8 cellular contexts compared by ENCODE assay signal in the genomic region with DNA sequence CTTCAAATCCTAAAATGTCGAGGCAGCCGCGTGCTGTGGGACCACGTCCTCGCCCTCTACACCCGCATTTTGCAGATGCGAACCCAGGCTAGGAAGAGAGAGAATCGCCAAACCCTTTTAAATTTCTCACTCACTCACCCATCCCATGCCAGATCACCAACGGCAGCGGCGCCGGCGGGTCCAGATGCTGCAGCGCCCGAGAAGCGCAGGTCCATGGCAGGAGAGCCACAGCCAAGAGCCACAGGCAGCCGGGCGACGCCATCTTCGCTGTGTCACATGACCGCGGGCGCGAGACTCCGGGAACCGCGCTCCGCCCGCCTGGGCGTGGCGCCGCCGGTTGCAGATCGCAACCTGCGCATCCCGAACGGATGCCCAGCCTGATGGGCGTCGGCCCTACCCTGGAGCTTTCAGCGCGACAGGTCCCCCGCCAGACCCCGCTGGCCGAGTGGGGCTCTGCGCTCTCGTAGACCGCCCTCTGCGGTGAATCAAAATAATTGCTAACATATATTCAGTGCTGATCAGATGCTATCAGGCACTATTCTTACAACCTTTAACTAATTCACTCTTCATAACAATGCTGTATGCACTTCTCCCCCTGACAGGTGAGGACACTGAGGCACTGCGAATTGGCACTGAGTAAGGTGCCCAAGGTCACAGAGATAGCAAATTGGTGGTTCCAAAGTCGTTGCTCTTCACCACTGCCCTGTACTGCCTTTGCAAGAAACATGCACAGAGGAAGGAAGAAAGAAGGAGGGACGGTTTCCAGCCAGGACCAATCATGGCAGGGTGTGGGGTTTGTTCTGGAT. TPM values are rescaled to one million over a fixed set of nuclear protein-coding genes. Genes with fewer than 3 reads are reported as not detected.
DNase-seq lines count a peak whose midpoint lies in the region; ATAC-seq, FAIRE-seq and TF ChIP-seq lines count a peak whose summit lies in the region.

Gene PPT1, minus strand, starts transcription at position 276 of the 806 bp plus-strand sequence. Its CDS starts 14 bp downstream, at position 262.

- H3K4me2 ChIP-seq in keratinocyte (ENCODE audit: control insufficient read depth, extremely low read depth, insufficient read depth, low read depth, low read length): peak within 1 kb of the TSS; percentile 83

- peak; percentile 26 for FAIRE-seq in keratinocyte (lab: Jason Lieb, UNC)

- peak within 1 kb of the TSS; percentile 60 to 94 (median 93) for H3K4me3 ChIP-seq in keratinocyte (ENCODE audit: control insufficient read depth in 2 of 3, extremely low read depth in 1 of 3, insufficient read depth in 2 of 3, low read depth in 1 of 3, low read length in 3 of 3)

- DNase-seq in NCI-H2196 treated with DMSO at 0.1 percent for 48 hours (lab: John Stamatoyannopoulos, UW; ENCODE audit: unreplicated experiment): peak; percentile 67
- DNase-seq in central memory CD4-positive, alpha-beta T cell: peak; percentile 81
- no peak for DNase-seq in keratinocyte (ENCODE audit: low read depth, low spot score)
- DNase-seq in stimulated activated CD4-positive, alpha-beta T cell treated with anti-CD3 and anti-CD28 coated beads, Interleukin-12 subunit alpha, Interleukin-12 subunit beta, amount 100 ng/mL, for 48 hours (ENCODE audit: low read depth in 2 of 3, low spot score in 1 of 3): peak; percentile 50 to 76 (median 50)

- no peaks in the 10 kb centered on the region for H3K9me1 ChIP-seq in keratinocyte (ENCODE audit: control insufficient read depth, extremely low read depth, insufficient read depth, low read length)

- peak within 1 kb of the TSS; percentile 69 for H3K27ac ChIP-seq in keratinocyte (ENCODE audit: control insufficient read depth, insufficient read depth, low read length)

- H3K9ac ChIP-seq in keratinocyte (ENCODE audit: control insufficient read depth, extremely low read depth, insufficient read depth, low read length): peak within 1 kb of the TSS; percentile 81

- no peaks in the 10 kb centered on the region for H3K9me3 ChIP-seq in keratinocyte (ENCODE audit: control insufficient read depth, low read depth, low read length)

- H3K27me3 ChIP-seq in keratinocyte (ENCODE audit: control insufficient read depth, extremely low read depth, insufficient read depth, low read length): no peaks in the 10 kb centered on the region

- peaks cover 18% of the 10 kb centered on the region for H3K79me2 ChIP-seq in keratinocyte (ENCODE audit: control insufficient read depth, insufficient read depth, low read length)

- H3K4me1 ChIP-seq in keratinocyte (ENCODE audit: control insufficient read depth, extremely low read depth, insufficient read depth, low read length): peaks cover 12% of the 10 kb centered on the region

- peak within 1 kb of the TSS; percentile 99 for H2AFZ ChIP-seq in keratinocyte (ENCODE audit: control insufficient read depth, low read length)

- dilution Hi-C loops in keratinocyte (cut with MboI; ENCODE audit: extremely low pct_ligation_motif_present, low sequenced_read_pairs): no loop called here

- H4K20me1 ChIP-seq in keratinocyte (ENCODE audit: control insufficient read depth, extremely low read depth, insufficient read depth, low read length): no peaks in the 10 kb centered on the region

- peak in 1 of 3 experiments; percentile 2 for TF ChIP-seq CTCF in keratinocyte (optimal IDR thresholded peaks at IDR 0.05 in 1 of 3, IDR thresholded peaks at IDR 0.05 in 1 of 3, conservative IDR thresholded peaks at IDR 0.05 in 1 of 3; ENCODE audit: extremely low read depth in 1 of 3, insufficient read depth in 2 of 3, low read length in 3 of 3)

- peak; percentile 80 for TF ChIP-seq POLR2A in GM15510 (IDR thresholded peaks at IDR 0.05; ENCODE audit: borderline replicate concordance, extremely low read depth, insufficient read length)

- peak; percentile 81 for ATAC-seq in HG03045 (IDR thresholded peaks at IDR 0.05; ENCODE audit: unreplicated experiment)
- ATAC-seq in activated CD4-positive, CD25-positive, alpha-beta regulatory T cell treated with anti-CD3 and anti-CD28 coated beads, Interleukin-2, amount 50 U/mL, for 24 hours: peak; percentile 94
- ATAC-seq in GM18868 (IDR thresholded peaks at IDR 0.05; ENCODE audit: unreplicated experiment): no peak

- no peaks in the 10 kb centered on the region for H3K36me3 ChIP-seq in keratinocyte (ENCODE audit: control insufficient read depth in 2 of 2, extremely low read depth in 1 of 2, insufficient read depth in 2 of 2, low read length in 2 of 2)

RNA-seq across cellular contexts. Expression of gene PPT1, which starts in this region (rescaled TPM):
- polyA plus RNA-seq in keratinocyte: 43.8 to 58.9 TPM (median 52.7 TPM) in 3 replicates
- polyA plus RNA-seq in keratinocyte (2011; ENCODE audit: low read depth): 12.7 TPM
- polyA plus RNA-seq in keratinocyte (2011; cell fraction: cytosol; rRNA removed): 24.5 and 47.3 TPM in 2 replicates
- polyA plus RNA-seq in keratinocyte (2011; cell fraction: nucleus; rRNA removed): 49.6 and 53.2 TPM in 2 replicates
- 34.9 and 47.2 TPM in 2 replicates for polyA plus RNA-seq in keratinocyte (2012; ENCODE audit: low replicate concordance)
- polyA minus RNA-seq in keratinocyte: 27.7 to 58.7 TPM (median 50.4 TPM) in 3 replicates
- polyA minus RNA-seq in keratinocyte (2011; cell fraction: cytosol; rRNA and poly(A)+ RNA removed): 17.3 TPM
- polyA minus RNA-seq in keratinocyte (2011; cell fraction: nucleus; rRNA and poly(A)+ RNA removed): 22.8 and 49.0 TPM in 2 replicates
